ENCODE assay signal across 8 cellular contexts in genomic region chr3:157088506-157089454, GRCh38.
A peak's percentile ranks its signal among the peaks of the same experiment; 100 is the strongest.
DNase-seq lines count a peak whose midpoint lies in the region; ATAC-seq lines count a peak whose summit lies in the region.

No MANE protein-coding gene starts in this region.

- ATAC-seq in GM18520 (IDR thresholded peaks at IDR 0.05; ENCODE audit: unreplicated experiment): peak; percentile 67
- peak; percentile 78 for ATAC-seq in HG03045 (IDR thresholded peaks at IDR 0.05; ENCODE audit: unreplicated experiment)

- in situ Hi-C loops in T47D (cut with HindIII; ENCODE audit: low pct_unique_long_range_greater_than_20kb, low sequenced_read_pairs): no loop called here

- DNase-seq in SW480 (ENCODE audit: low spot score) (peak; percentile 95), T47D (ENCODE audit: low read depth in 1 of 2, low spot score in 1 of 2) (peak; percentile 94 to 97), inferior parietal cortex (ENCODE audit: extremely low spot score) (peak; percentile 91), DMS53 (lab: John Stamatoyannopoulos, UW) (no peak), NCI-H2171 treated with DMSO at 0.1 percent for 48 hours (lab: John Stamatoyannopoulos, UW) (no peak)
- DNase-seq in stimulated activated CD4-positive, alpha-beta T cell treated with anti-CD3 and anti-CD28 coated beads, Interleukin-15, amount 100 ng/mL, for 1 hour (ENCODE audit: low read depth in 1 of 2, low spot score in 1 of 2): peak; percentile 88 to 90

Comparison
In these comparisons a context has a peak if more than half of its experiments do, and no peak if none do; other contexts are left out.
1. DNase-seq: peak in SW480 (single experiment), T47D (2 of 2), inferior parietal cortex (single experiment) and stimulated activated CD4-positive, alpha-beta T cell treated with anti-CD3 and anti-CD28 coated beads, Interleukin-15, amount 100 ng/mL, for 1 hour (2 of 2); none in DMS53 (single experiment) and NCI-H2171 treated with DMSO at 0.1 percent for 48 hours (single experiment).